8 cellular contexts compared by ENCODE assay signal in genomic region chr6:24522090-24522820, GRCh38. TPM values are rescaled to one million over a fixed set of nuclear protein-coding genes. Genes with fewer than 3 reads are reported as not detected.
DNase-seq lines count a peak whose midpoint lies in the region; ATAC-seq and TF ChIP-seq lines count a peak whose summit lies in the region.

No MANE protein-coding gene starts in this region.

- H3K4me1 ChIP-seq in stomach (no peaks in the 10 kb centered on the region), Caco-2 (no peaks in the 10 kb centered on the region), upper lobe of left lung (peaks cover 0 to 6% (median 0%) of the 10 kb centered on the region in 4 donors)

- H3K27ac Mint-ChIP-seq in Caco-2 (ENCODE audit: unreplicated experiment): no peak overlapping the region

- ATAC-seq in GM18870 (IDR thresholded peaks at IDR 0.05; ENCODE audit: unreplicated experiment) (peak; percentile 31), HG03175 (IDR thresholded peaks at IDR 0.05; ENCODE audit: unreplicated experiment) (peak; percentile 56), upper lobe of left lung (ENCODE audit: low FRiP score in 2 of 2) (no peak)

- H3K36me3 ChIP-seq in stomach: peaks cover 0 to 30% (median 3%) of the 10 kb centered on the region in 4 donors
- peaks cover 3% of the 10 kb centered on the region; the same call in 1 of the 2 replicates for H3K36me3 ChIP-seq in Caco-2 (ENCODE audit: control insufficient read depth, insufficient read depth, low read length)
- peaks cover 0 to 3% (median 0%) of the 10 kb centered on the region in 4 donors for H3K36me3 ChIP-seq in upper lobe of left lung

- intact Hi-C loops in stomach (cut with DNase I; ENCODE audit: low total_unique reads) (no loop called here), Caco-2 (cut with micrococcal nuclease; ENCODE audit: unreplicated experiment) (no loop called here)

- POLR2A ChIA-PET in Caco-2 (lab: Charles Lee): no interaction called here

- no peaks in the 10 kb centered on the region for H3K27me3 Mint-ChIP-seq in Caco-2 (ENCODE audit: insufficient read depth, unreplicated experiment)

- H3K4me1 Mint-ChIP-seq in Caco-2 (ENCODE audit: low read depth, unreplicated experiment): peaks cover 12% of the 10 kb centered on the region

- H3K9me3 ChIP-seq in stomach (no peaks in the 10 kb centered on the region), Caco-2 (no peaks in the 10 kb centered on the region), upper lobe of left lung (no peaks in the 10 kb centered on the region)

- H3K4me3 Mint-ChIP-seq in Caco-2 (ENCODE audit: unreplicated experiment): no peak overlapping the region

- H3K27me3 ChIP-seq in stomach: no peaks in the 10 kb centered on the region
- H3K27me3 ChIP-seq in Caco-2 (replicated peaks; ENCODE audit: control insufficient read depth, insufficient read depth, low read length): no peaks in the 10 kb centered on the region
- H3K27me3 ChIP-seq in upper lobe of left lung: no peaks in the 10 kb centered on the region

- H3K4me3 ChIP-seq in stomach (no peak overlapping the region), Caco-2 (ENCODE audit: low read depth, low read length) (no peak overlapping the region), upper lobe of left lung (no peak overlapping the region)

- no peak overlapping the region for H3K27ac ChIP-seq in stomach
- H3K27ac ChIP-seq in upper lobe of left lung: no peak overlapping the region

- no peak for TF ChIP-seq EP300 in stomach (IDR thresholded peaks at IDR 0.05)
- no peak for TF ChIP-seq EP300 in upper lobe of left lung (IDR thresholded peaks at IDR 0.05)

- no peak for TF ChIP-seq POLR2A in stomach (IDR thresholded peaks at IDR 0.05)
- no peak for TF ChIP-seq POLR2A in upper lobe of left lung (IDR thresholded peaks at IDR 0.05)

- CTCF ChIA-PET in Caco-2 (lab: Charles Lee): interaction anchor here (3.1 kb wide), 1 partner anchor 27 kb away, joined by 60 read pairs; the partner anchor contains the start of gene ALDH5A1

- WGBS in stomach, 5 donors: 64 to 82% (median 68%) methylated on average over 8 of the region's 8 CpGs
- WGBS in upper lobe of left lung, 2 donors: 75 to 77% methylated on average over 8 of the region's 8 CpGs

- H3K36me3 Mint-ChIP-seq in Caco-2 (ENCODE audit: insufficient read depth, unreplicated experiment): peaks cover 19% of the 10 kb centered on the region

- DNase-seq in NCI-H69 (lab: John Stamatoyannopoulos, UW): peak; percentile 91
- peak; percentile 46 for DNase-seq in myocyte (ENCODE audit: low read depth)
- no peak for DNase-seq in stomach
- DNase-seq in stimulated activated CD4-positive, alpha-beta T cell treated with anti-CD3 and anti-CD28 coated beads, Interleukin-2, amount 100 ng/mL, for 24 hours: no peak
- no peak for DNase-seq in Caco-2
- DNase-seq in upper lobe of left lung: no peak

- H3K9me3 Mint-ChIP-seq in Caco-2 (ENCODE audit: unreplicated experiment): no peaks in the 10 kb centered on the region

- TF ChIP-seq CTCF in stomach (IDR thresholded peaks at IDR 0.05): no peak
- no peak for TF ChIP-seq CTCF in Caco-2 (IDR thresholded peaks at IDR 0.05; ENCODE audit: insufficient read depth in 1 of 2, low read depth in 1 of 2, low read length in 1 of 2, severe bottlenecking in 1 of 2, unreplicated experiment in 1 of 2)
- TF ChIP-seq CTCF in upper lobe of left lung (IDR thresholded peaks at IDR 0.05): no peak

- BruUV-seq in Caco-2 (replicated peaks; lab: Mats Ljungman, UMichigan): no TSS peak

RNA-seq across cellular contexts. Expression of gene ALDH5A1, which starts 27.5 kb away (rescaled TPM):
- total RNA-seq in myocyte (1.2 and 1.4 TPM in 2 replicates), stomach (1 to 10 TPM in 4 of 5 donors, under 1 TPM in 1; 0.58 to 9.8 (median 6.8) TPM), Caco-2 (2022) (42.4 and 45.3 TPM in 2 replicates), upper lobe of left lung (10 to 100 TPM in 5 of 6 donors, 1 to 10 TPM in 1; 7.3 to 21.1 (median 12.4) TPM)
- 1.9 TPM for polyA plus RNA-seq in myocyte (2012)
- polyA plus RNA-seq in stomach: 1 to 10 TPM; 2.0 to 2.5 (median 2.5) TPM

RNA-seq across cellular contexts. Expression of gene GPLD1, which starts 32.9 kb away (rescaled TPM):
- total RNA-seq in myocyte: 0.19 and 0.26 TPM in 2 replicates
- 0.33 TPM for polyA plus RNA-seq in myocyte (2012)
- total RNA-seq in stomach: 1 to 10 TPM in 2 of 5 donors, under 1 TPM in 1, not detected in 2; 0.43 to 2.8 (median 1.3) TPM
- polyA plus RNA-seq in stomach: under 1 TPM; 0.18 to 0.44 (median 0.31) TPM
- 9.0 and 10.1 TPM in 2 replicates for total RNA-seq in Caco-2 (2022)
- total RNA-seq in upper lobe of left lung: 10 to 100 TPM in 2 of 6 donors, 1 to 10 TPM in 4; 2.5 to 15.7 (median 7.3) TPM

Comparison
In these comparisons a context has a peak if more than half of its experiments do, and no peak if none do; other contexts are left out.
1. ATAC-seq: peak in GM18870 (single experiment) and HG03175 (single experiment); none in upper lobe of left lung (0 of 2).
2. DNase-seq: peak in NCI-H69 (single experiment) and myocyte (single experiment); none in stomach (single experiment), stimulated activated CD4-positive, alpha-beta T cell treated with anti-CD3 and anti-CD28 coated beads, Interleukin-2, amount 100 ng/mL, for 24 hours (0 of 2), Caco-2 (0 of 2) and upper lobe of left lung (0 of 2).